ENCODE assay signal across 7 cellular contexts in the genomic region with DNA sequence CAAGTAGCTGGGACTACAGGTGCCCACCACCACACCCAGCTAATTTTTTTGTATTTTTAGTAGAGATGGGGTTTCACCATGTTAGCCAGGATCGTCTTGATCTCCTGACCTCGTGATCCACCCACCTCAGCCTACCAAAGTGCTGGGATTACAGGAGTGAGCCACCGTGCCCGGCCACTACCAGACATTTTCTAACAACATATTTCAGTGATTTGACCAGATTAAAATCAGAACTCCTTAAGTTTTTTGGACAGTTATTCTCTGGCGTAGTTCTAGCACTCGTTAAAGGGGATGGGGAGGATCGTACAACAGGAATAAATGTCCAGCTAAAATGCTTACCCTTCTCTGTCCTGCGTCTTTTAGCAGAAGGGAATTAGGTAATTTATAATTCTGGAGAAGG.
DNase-seq lines count a peak whose midpoint lies in the region; ATAC-seq, FAIRE-seq and TF ChIP-seq lines count a peak whose summit lies in the region.
"Not testable (repeated sequence)": the region's sequence is repeated elsewhere in the genome, so short reads cannot be mapped to it uniquely, and the experiment has no call there.

No MANE protein-coding gene starts in this region.

- not testable (repeated sequence) for H3K9me3 Mint-ChIP-seq in astrocyte (ENCODE audit: unreplicated experiment)

- not testable (repeated sequence) for H3K27me3 ChIP-seq in IMR-90 (ENCODE audit: control insufficient read depth, insufficient read depth, low read length); astrocyte (ENCODE audit: insufficient read depth, low read length); right atrium auricular region; osteoblast (ENCODE audit: insufficient read depth, low read length); skeletal muscle satellite cell (ENCODE audit: control insufficient read depth, insufficient read depth, low read length); tibial nerve

- H2BK15ac ChIP-seq in IMR-90 (ENCODE audit: low read depth, low read length) = peak overlapping the region; percentile 66; the same call in 1 of the 3 replicates

- peak overlapping the region; percentile 65 for H2BK5ac ChIP-seq in IMR-90 (ENCODE audit: low read depth, low read length, poor library complexity, severe bottlenecking)

- H2BK20ac ChIP-seq in IMR-90 (ENCODE audit: low read depth, low read length) = peak overlapping the region; percentile 88

- peak overlapping the region; percentile 77; the same call in 1 of the 2 replicates for H4K91ac ChIP-seq in IMR-90 (ENCODE audit: insufficient read depth, low read depth, low read length)

- peaks cover 18% of the 10 kb centered on the region for H3K36me3 Mint-ChIP-seq in astrocyte (ENCODE audit: low read depth, unreplicated experiment)

- H4K8ac ChIP-seq in IMR-90 (ENCODE audit: low read depth in 2 of 2, low read length in 2 of 2) = peak overlapping the region in 1 of 2 experiments; percentile 80; a peak in 2 of 4 replicates

- H2AFZ ChIP-seq in IMR-90 (replicated peaks; ENCODE audit: low read length, poor library complexity); astrocyte (ENCODE audit: low read depth, low read length); osteoblast (ENCODE audit: low read length): not testable (repeated sequence)

- in situ Hi-C loops in IMR-90 (cut with MboI; ENCODE audit: low sequenced_read_pairs) = not testable (repeated sequence)

- not testable (repeated sequence) for H3K56ac ChIP-seq in IMR-90 (ENCODE audit: extremely low read depth, insufficient read depth, low read length)

- not testable (repeated sequence) for H3K23ac ChIP-seq in IMR-90 (ENCODE audit: low read depth, low read length)

- DNase-seq in IMR-90; astrocyte (ENCODE audit: low read depth); coronary artery (ENCODE audit: low spot score); right atrium auricular region (ENCODE audit: low spot score); osteoblast (ENCODE audit: insufficient read length, low spot score, missing footprints); tibial nerve (ENCODE audit: low spot score in 2 of 2): not testable (repeated sequence)

- H3K4me3 ChIP-seq in IMR-90 (ENCODE audit: insufficient read depth, low read depth, low read length); astrocyte (ENCODE audit: insufficient read depth, low read depth, low read length); right atrium auricular region; osteoblast (ENCODE audit: insufficient read depth, low read length); skeletal muscle satellite cell (ENCODE audit: low read length); tibial nerve: not testable (repeated sequence)
- H3K4me3 ChIP-seq in coronary artery = peak overlapping the region; percentile 38

- TF ChIP-seq POLR2A in IMR-90 (IDR thresholded peaks at IDR 0.05; ENCODE audit: low read depth, low read length); tibial nerve (IDR thresholded peaks at IDR 0.05): not testable (repeated sequence)

- H3K9me1 ChIP-seq in IMR-90 (ENCODE audit: insufficient read depth, low read length) = not testable (repeated sequence)

- H3K79me2 ChIP-seq in astrocyte (ENCODE audit: insufficient read depth, low read length) (peaks cover 88% of the 10 kb centered on the region), osteoblast (ENCODE audit: insufficient read depth, low read length) (peaks cover 77% of the 10 kb centered on the region)

- dilution Hi-C loops in IMR-90 (cut with HindIII; ENCODE audit: low sequenced_read_pairs, unreplicated experiment) = not testable (repeated sequence)

- intact Hi-C loops in IMR-90 (cut with micrococcal nuclease) = loop anchor here (1.0 kb wide), 1 partner anchor 7 kb away; no protein-coding TSS in a partner anchor

- H3K4me1 Mint-ChIP-seq in astrocyte (ENCODE audit: low read depth, unreplicated experiment) = peaks cover 34% of the 10 kb centered on the region

- peak overlapping the region; percentile 57 for H3K4me2 ChIP-seq in IMR-90 (ENCODE audit: low read depth, low read length)
- H3K4me2 ChIP-seq in astrocyte (ENCODE audit: low read length) = not testable (repeated sequence)
- peak overlapping the region; percentile 6 for H3K4me2 ChIP-seq in osteoblast (ENCODE audit: insufficient read depth, low read length)
- H3K4me2 ChIP-seq in skeletal muscle satellite cell (ENCODE audit: low read length) = peak overlapping the region; percentile 4

- not testable (repeated sequence) for ATAC-seq in IMR-90 (ENCODE audit: low read depth)

- not testable (repeated sequence) for BruUV-seq in IMR-90 (replicated peaks; lab: Mats Ljungman, UMichigan)

- H3K4me1 ChIP-seq in IMR-90 (ENCODE audit: control insufficient read depth, insufficient read depth, low read length) (peaks cover 26% of the 10 kb centered on the region), astrocyte (ENCODE audit: insufficient read depth, low read length) (peaks cover 17% of the 10 kb centered on the region), right atrium auricular region (peaks cover 0 to 80% of the 10 kb centered on the region in 2 donors), osteoblast (ENCODE audit: insufficient read depth, low read length) (peaks cover 31% of the 10 kb centered on the region), skeletal muscle satellite cell (ENCODE audit: control insufficient read depth, insufficient read depth, low read length) (peaks cover 36% of the 10 kb centered on the region), tibial nerve (peaks cover 0 to 74% (median 36%) of the 10 kb centered on the region in 4 donors)

- H3K9ac ChIP-seq in IMR-90 (ENCODE audit: low read depth, low read length); astrocyte (ENCODE audit: low read length): not testable (repeated sequence)
- H3K9ac ChIP-seq in skeletal muscle satellite cell (ENCODE audit: low read depth, low read length) = peak overlapping the region; percentile 8

- peak overlapping the region; percentile 88 for H2BK120ac ChIP-seq in IMR-90 (ENCODE audit: low read depth, low read length)

- H3K27ac ChIP-seq in IMR-90 (ENCODE audit: insufficient read depth, low read length) (peak overlapping the region; percentile 52; the same call in 1 of the 2 replicates), coronary artery (peak overlapping the region; percentile 83 to 90), right atrium auricular region (peak overlapping the region; percentile 52 to 87), osteoblast (ENCODE audit: low read depth, low read length) (peak overlapping the region; percentile 59), tibial nerve (peak overlapping the region in 3 of 4 donors; percentile 23 to 76 (median 75))
- H3K27ac ChIP-seq in astrocyte (ENCODE audit: low read depth, low read length) = not testable (repeated sequence)

- not testable (repeated sequence) for H3K36me3 ChIP-seq in IMR-90 (ENCODE audit: control insufficient read depth, insufficient read depth, low read length); astrocyte (ENCODE audit: insufficient read depth, low read length); right atrium auricular region; osteoblast (ENCODE audit: insufficient read depth, low read length); skeletal muscle satellite cell (ENCODE audit: insufficient read depth, low read length); tibial nerve

- peak overlapping the region; percentile 64; the same call in 1 of the 2 replicates for H2AK5ac ChIP-seq in IMR-90 (ENCODE audit: low read depth, low read length)

- H4K20me1 ChIP-seq in IMR-90 (ENCODE audit: insufficient read depth, low read length) (peaks cover 18% of the 10 kb centered on the region; the same call in 1 of the 2 replicates), astrocyte (ENCODE audit: insufficient read depth, low read length) (peaks cover 83% of the 10 kb centered on the region), osteoblast (ENCODE audit: insufficient read depth, low read length) (peaks cover 37% of the 10 kb centered on the region)

- H3K27me3 Mint-ChIP-seq in astrocyte (ENCODE audit: low read depth, unreplicated experiment) = not testable (repeated sequence)

- H4K5ac ChIP-seq in IMR-90 (ENCODE audit: low read depth, low read length) = peak overlapping the region; percentile 81

- TF ChIP-seq EP300 in tibial nerve (IDR thresholded peaks at IDR 0.05) = not testable (repeated sequence)

- not testable (repeated sequence) for H2AK9ac ChIP-seq in IMR-90 (replicated peaks; ENCODE audit: low read depth, low read length, poor library complexity)

- H3K9me3 ChIP-seq in IMR-90 (ENCODE audit: control insufficient read depth, insufficient read depth, low read length); astrocyte (ENCODE audit: insufficient read depth, low read depth, low read length); right atrium auricular region; osteoblast (ENCODE audit: low read depth, low read length); skeletal muscle satellite cell (replicated peaks; ENCODE audit: low read length); tibial nerve: not testable (repeated sequence)

- H3K79me1 ChIP-seq in IMR-90 (ENCODE audit: low read depth in 1 of 2, low read length in 2 of 2) = peaks cover 41 to 74% of the 10 kb centered on the region in 2 experiments

- TF ChIP-seq RAD21 in IMR-90 (IDR thresholded peaks at IDR 0.05; ENCODE audit: low read length) = not testable (repeated sequence)

- not testable (repeated sequence) for FAIRE-seq in astrocyte (lab: Jason Lieb, UNC)

- peak overlapping the region; percentile 69; the same call in 1 of the 2 replicates for H3K4ac ChIP-seq in IMR-90 (ENCODE audit: low read depth, low read length)

- peak overlapping the region; percentile 83; the same call in 1 of the 2 replicates for H3K14ac ChIP-seq in IMR-90 (replicated peaks; ENCODE audit: low read depth, low read length)

- CTCF ChIA-PET in IMR-90 (lab: Yijun Ruan, JAX) = interaction anchor here (0.6 kb wide), 1 partner anchor 28 kb away, joined by 3 read pairs; no protein-coding TSS in a partner anchor

- H3K27ac Mint-ChIP-seq in astrocyte (ENCODE audit: unreplicated experiment) = peak overlapping the region; percentile 72

- not testable (repeated sequence) for TF ChIP-seq CTCF in IMR-90 (conservative IDR thresholded peaks at IDR 0.05; ENCODE audit: low read depth, low read length); astrocyte (IDR thresholded peaks at IDR 0.05; ENCODE audit: insufficient read depth, low read depth, low read length); coronary artery (IDR thresholded peaks at IDR 0.05); right atrium auricular region (IDR thresholded peaks at IDR 0.05); osteoblast (IDR thresholded peaks at IDR 0.05; ENCODE audit: extremely low read depth, low read depth, low read length); tibial nerve (IDR thresholded peaks at IDR 0.05)

- WGBS in IMR-90 (ENCODE audit: extremely low coverage in 2 of 2, insufficient read length in 1 of 2), 2 experiments = 100% methylated on average over 1 of the region's 8 CpGs; no CpG with 5 or more reads in 1 of the 2 experiments
- 75 to 90% methylated on average over 8 of the region's 8 CpGs for WGBS in tibial nerve, 2 donors

- H3K18ac ChIP-seq in IMR-90 (ENCODE audit: low read depth, low read length) = peak overlapping the region; percentile 89

- POLR2A ChIA-PET in IMR-90 (lab: Charles Lee; ENCODE audit: unreplicated experiment) = not testable (repeated sequence)

- H3K4me3 Mint-ChIP-seq in astrocyte (ENCODE audit: unreplicated experiment) = not testable (repeated sequence)
